ENCODE assay signal across 7 cellular contexts in the genomic region with DNA sequence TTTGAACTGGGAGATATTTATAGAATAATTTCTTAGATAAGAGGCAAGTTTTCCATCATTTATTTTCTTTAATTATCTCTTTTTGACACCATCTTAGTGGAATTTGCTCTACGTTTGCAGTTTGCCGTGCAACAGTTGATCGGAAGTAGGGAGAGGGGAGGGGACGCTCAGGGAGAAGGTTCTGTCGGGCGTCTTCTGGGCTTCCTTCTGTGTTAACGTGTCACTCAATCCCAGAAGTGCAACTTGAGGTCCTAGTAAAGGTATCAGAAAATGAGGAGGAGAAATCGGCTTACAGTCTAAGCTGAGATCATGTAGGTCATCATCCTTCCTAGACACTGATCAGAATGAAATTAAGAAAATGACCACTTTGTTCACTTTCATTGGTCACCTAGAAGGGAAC.
"Had no signal": no experiment of that assay in that cellular context is flagged by ENCODE, and none has a peak within 500 bp of the region (broad histone marks: within the 10 kb centered on the region; RNA-seq: fewer than 3 reads in every experiment).

No MANE protein-coding gene starts in this region.

- H3K27ac ChIP-seq: GM23248 had no signal

- ATAC-seq: K562 had no signal

- H3K27ac Mint-ChIP-seq: H9, HFFc6 had no signal

- H3K4me3 ChIP-seq: GM23248, K562 had no signal

- DNase-seq: GM23248, GOT3, H9, HCEC 1CT, HFFc6, IMR-90 had no signal

- H3K9me3 Mint-ChIP-seq: H9, HFFc6 had no signal

- H2AFZ ChIP-seq: GM23248 had no signal

- H3K4me3 Mint-ChIP-seq: H9, HFFc6 had no signal
